8 cellular contexts compared by ENCODE assay signal in the genomic region with DNA sequence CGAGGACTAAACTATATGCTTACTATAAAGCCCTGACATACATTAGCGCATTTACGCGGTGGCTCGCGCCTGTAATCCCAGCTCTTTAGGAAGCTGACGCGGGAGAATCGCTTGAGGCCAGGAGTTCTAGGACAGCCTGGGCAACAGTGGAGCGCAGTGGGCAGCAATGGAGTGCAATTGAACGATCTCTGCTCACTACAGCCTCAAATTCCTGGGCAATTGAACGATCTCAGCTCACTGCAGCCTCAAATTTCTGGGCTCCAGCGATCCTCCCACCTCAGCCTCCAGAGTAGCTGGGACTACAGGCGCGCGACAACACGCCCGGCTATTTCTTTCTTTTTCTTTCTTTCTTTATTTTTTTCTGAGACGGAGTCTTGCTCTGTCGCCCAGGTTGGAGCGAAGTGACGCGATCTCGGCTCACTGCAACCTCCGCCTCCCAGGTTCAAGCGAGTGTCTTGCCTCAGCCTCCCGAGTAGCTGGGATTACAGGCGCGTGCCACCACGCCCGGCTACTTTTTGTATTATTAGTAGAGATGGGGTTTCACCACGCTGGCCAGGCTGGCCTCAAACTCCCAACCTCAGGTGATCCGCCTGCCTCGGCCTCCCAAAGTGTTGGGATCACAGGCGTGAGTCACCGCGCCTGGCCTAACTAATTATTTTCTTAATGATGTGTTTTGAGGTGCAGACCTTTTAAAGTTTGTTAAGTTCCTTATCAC. TPM values are rescaled to one million over a fixed set of nuclear protein-coding genes. Genes with fewer than 3 reads are reported as not detected.
DNase-seq lines count a peak whose midpoint lies in the region; ATAC-seq and TF ChIP-seq lines count a peak whose summit lies in the region.

No MANE protein-coding gene starts in this region.

- peak overlapping the region; percentile 99 for H2AFZ ChIP-seq in mammary epithelial cell (ENCODE audit: low read depth, low read length)

- DNase-seq in A673 (ENCODE audit: low spot score) = no peak
- no peak for DNase-seq in mammary epithelial cell
- no peak for DNase-seq in mucosa of descending colon
- no peak for DNase-seq in EL
- no peak for DNase-seq in NCI-H2171 treated with DMSO at 0.1 percent for 48 hours (lab: John Stamatoyannopoulos, UW)
- no peak for DNase-seq in activated CD8-positive, alpha-beta memory T cell treated with anti-CD3 and anti-CD28 coated beads, Interleukin-2, amount 50 U/mL, for 4 hours

- H3K9ac ChIP-seq in mammary epithelial cell (ENCODE audit: insufficient read depth, low read length) = peak overlapping the region; percentile 72

- peak; percentile 26 for ATAC-seq in HG03354 (IDR thresholded peaks at IDR 0.05; ENCODE audit: poor library complexity, severe bottlenecking, unreplicated experiment)
- peak; percentile 4 for ATAC-seq in mucosa of descending colon
- ATAC-seq in HG03342 (IDR thresholded peaks at IDR 0.05; ENCODE audit: unreplicated experiment) = no peak

- H3K27ac ChIP-seq in A673 (ENCODE audit: low read depth, low read length, poor library complexity, severe bottlenecking) (peak overlapping the region; percentile 86), mammary epithelial cell (ENCODE audit: insufficient read depth, low read depth, low read length) (peak overlapping the region; percentile 53)

- H3K4me3 ChIP-seq in A673 (ENCODE audit: low read depth, low read length, poor library complexity, severe bottlenecking) (peak overlapping the region; percentile 85), mammary epithelial cell (replicated peaks in 1 of 3; ENCODE audit: insufficient read depth in 1 of 3, low read depth in 2 of 3, low read length in 3 of 3) (peak overlapping the region; percentile 70 to 96 (median 79)), mucosa of descending colon (peak overlapping the region; percentile 76)

- dilution Hi-C loops in mammary epithelial cell (cut with HindIII; ENCODE audit: low sequenced_read_pairs) = no loop called here

- intact Hi-C loops in A673 (cut with micrococcal nuclease; ENCODE audit: unreplicated experiment) = no loop called here
- intact Hi-C loops in mammary epithelial cell (cut with micrococcal nuclease) = loop anchor here (1.0 to 2.0 kb wide), 2 partner anchors 51 to 104 kb away; partner anchors contain the start of genes EARS2 and UBFD1
- intact Hi-C loops in mucosa of descending colon (cut with DNase I, micrococcal nuclease) = no loop called here

- peaks cover 22% of the 10 kb centered on the region for H3K79me2 ChIP-seq in mammary epithelial cell (ENCODE audit: insufficient read depth, low read length)

- CTCF ChIA-PET in A673 (lab: Charles Lee) (interaction anchor here (2.1 kb wide), 1 partner anchor 18 kb away, joined by 9 read pairs; no protein-coding TSS in a partner anchor), mammary epithelial cell (lab: Charles Lee; ENCODE audit: low non-redundant PET) (no interaction called here)

- WGBS in mammary epithelial cell (ENCODE audit: low coverage, missing lambda C conversion rate) = 48% methylated on average over 30 of the region's 37 CpGs

- peak overlapping the region; percentile 86 for H3K4me2 ChIP-seq in mammary epithelial cell (ENCODE audit: insufficient read depth, low read depth, low read length)

- H4K20me1 ChIP-seq in mammary epithelial cell (ENCODE audit: insufficient read depth, low read length) = no peaks in the 10 kb centered on the region

- TF ChIP-seq CTCF in A673 (conservative IDR thresholded peaks at IDR 0.05; ENCODE audit: low read depth, low read length) (no peak), mammary epithelial cell (conservative IDR thresholded peaks at IDR 0.05 in 1 of 2, IDR thresholded peaks at IDR 0.05 in 1 of 2; ENCODE audit: extremely low read depth in 1 of 2, insufficient read depth in 1 of 2, low read depth in 1 of 2, low read length in 2 of 2) (no peak), mucosa of descending colon (IDR thresholded peaks at IDR 0.05) (no peak)

- POLR2A ChIA-PET in A673 (lab: Charles Lee; ENCODE audit: low non-redundant PET) = interaction anchor here (0.6 kb wide), 1 partner anchor 324 kb away, joined by 3 read pairs; no protein-coding TSS in a partner anchor

- H3K36me3 ChIP-seq in A673 (ENCODE audit: insufficient read depth, low read length, poor library complexity, severe bottlenecking) = no peaks in the 10 kb centered on the region
- no peaks in the 10 kb centered on the region for H3K36me3 ChIP-seq in mammary epithelial cell (ENCODE audit: insufficient read depth, low read length)
- H3K36me3 ChIP-seq in mucosa of descending colon (ENCODE audit: low read depth) = no peaks in the 10 kb centered on the region

- in situ Hi-C loops in mammary epithelial cell (cut with MboI; ENCODE audit: low sequenced_read_pairs in 2 of 2) = loop anchor here in 1 of 2 donors (10.0 kb wide), 1 partner anchor 51 kb away; no protein-coding TSS in a partner anchor

- BruUV-seq in A673 (replicated peaks; lab: Mats Ljungman, UMichigan) (no TSS peak), mammary epithelial cell (replicated peaks; lab: Mats Ljungman, UMichigan) (no TSS peak)

- H3K4me1 ChIP-seq in A673 (ENCODE audit: insufficient read depth, low read length, poor library complexity, severe bottlenecking) = no peaks in the 10 kb centered on the region
- peaks cover 10% of the 10 kb centered on the region for H3K4me1 ChIP-seq in mammary epithelial cell (ENCODE audit: insufficient read depth, low read length)
- peaks cover 28% of the 10 kb centered on the region for H3K4me1 ChIP-seq in mucosa of descending colon (ENCODE audit: low read depth)

- H3K27me3 ChIP-seq in A673 (replicated peaks; ENCODE audit: insufficient read depth, low read depth, low read length, poor library complexity) (no peaks in the 10 kb centered on the region), mammary epithelial cell (ENCODE audit: insufficient read depth, low read length) (no peaks in the 10 kb centered on the region)

- H3K9me3 ChIP-seq in A673 (ENCODE audit: low read depth, low read length, poor library complexity, severe bottlenecking) = no peaks in the 10 kb centered on the region
- no peaks in the 10 kb centered on the region for H3K9me3 ChIP-seq in mammary epithelial cell (replicated peaks; ENCODE audit: insufficient read depth, low read length)
- no peaks in the 10 kb centered on the region for H3K9me3 ChIP-seq in mucosa of descending colon

RNA-seq across cellular contexts. Expression of gene COG7, which starts 0.5 kb away (rescaled TPM):
- total RNA-seq in A673 (2021) (33.8 and 40.4 TPM in 2 replicates), mammary epithelial cell (10 to 100 TPM; 19.2 to 20.8 TPM), mucosa of descending colon (10 to 100 TPM; 25.4 to 40.5 (median 32.6) TPM)
- 20.1 TPM for polyA plus RNA-seq in mammary epithelial cell
- 12.4 TPM for polyA minus RNA-seq in mammary epithelial cell

RNA-seq across cellular contexts. Expression of gene GGA2, which starts 56.8 kb away (rescaled TPM):
- total RNA-seq in A673 (2021) = 126 and 142 TPM in 2 replicates
- 10 to 100 TPM; 29.2 to 33.2 TPM for total RNA-seq in mammary epithelial cell
- 11.5 TPM for polyA plus RNA-seq in mammary epithelial cell
- 40.6 TPM for polyA minus RNA-seq in mammary epithelial cell
- 10 to 100 TPM; 37.9 to 62.6 (median 47.6) TPM for total RNA-seq in mucosa of descending colon
